Comparison of ENCODE assay signal across 7 cellular contexts in the genomic region with DNA sequence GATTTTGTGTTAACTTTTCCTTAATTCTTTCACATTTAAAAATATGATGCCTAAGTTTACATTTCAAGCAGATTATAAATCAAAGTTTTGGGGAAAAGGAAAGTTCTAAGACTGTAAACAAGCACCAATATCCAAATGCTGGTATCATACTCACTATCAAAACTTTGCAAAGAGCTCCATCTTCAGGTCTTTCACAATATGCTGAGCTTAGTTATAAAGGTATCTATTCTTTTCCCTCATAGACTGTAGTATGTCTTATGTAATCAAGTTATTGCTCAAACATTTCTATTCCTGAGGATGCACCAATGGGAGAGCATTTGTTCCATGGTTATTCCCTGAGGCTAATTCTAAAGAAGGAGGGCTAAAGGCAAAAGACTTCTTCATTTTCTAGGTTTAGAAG.
DNase-seq lines count a peak whose midpoint lies in the region; ATAC-seq and TF ChIP-seq lines count a peak whose summit lies in the region.

No MANE protein-coding gene starts in this region.

- TF ChIP-seq CTCF in chondrocyte (IDR thresholded peaks at IDR 0.05) (peak; percentile 72), type B pancreatic cell (conservative IDR thresholded peaks at IDR 0.05) (peak; percentile 60), coronary artery (IDR thresholded peaks at IDR 0.05) (no peak)

- H3K27me3 Mint-ChIP-seq in chondrocyte (ENCODE audit: low read depth): peaks cover 21% of the 10 kb centered on the region
- H3K27me3 Mint-ChIP-seq in type B pancreatic cell: peaks cover 6% of the 10 kb centered on the region

- H3K36me3 Mint-ChIP-seq in chondrocyte (ENCODE audit: low read depth) (no peaks in the 10 kb centered on the region), type B pancreatic cell (no peaks in the 10 kb centered on the region)

- H3K4me3 Mint-ChIP-seq in chondrocyte (ENCODE audit: unreplicated experiment): no peak overlapping the region
- no peak overlapping the region for H3K4me3 Mint-ChIP-seq in type B pancreatic cell

- H3K9me3 Mint-ChIP-seq in chondrocyte (ENCODE audit: low read depth) (no peaks in the 10 kb centered on the region), type B pancreatic cell (no peaks in the 10 kb centered on the region)

- H3K4me1 Mint-ChIP-seq in chondrocyte (ENCODE audit: low read depth) (no peaks in the 10 kb centered on the region), type B pancreatic cell (ENCODE audit: unreplicated experiment) (no peaks in the 10 kb centered on the region)

- DNase-seq in NCI-H2081 treated with DMSO at 0.1 percent for 48 hours (lab: John Stamatoyannopoulos, UW) (peak; percentile 8), chondrocyte (ENCODE audit: low spot score) (no peak), type B pancreatic cell (ENCODE audit: extremely low spot score, unreplicated experiment) (no peak), NCI-H524 treated with DMSO at 0.1 percent for 48 hours (lab: John Stamatoyannopoulos, UW) (no peak), coronary artery (ENCODE audit: low spot score) (no peak)

- H3K27ac Mint-ChIP-seq in chondrocyte (ENCODE audit: unreplicated experiment) (no peak overlapping the region), type B pancreatic cell (no peak overlapping the region)

- H3K27ac ChIP-seq in coronary artery: no peak overlapping the region

- no peak overlapping the region for H3K4me3 ChIP-seq in coronary artery

- ATAC-seq in GM18508 (IDR thresholded peaks at IDR 0.05; ENCODE audit: insufficient read depth, unreplicated experiment): peak; percentile 64
- ATAC-seq in HG02588 (IDR thresholded peaks at IDR 0.05; ENCODE audit: unreplicated experiment): peak; percentile 77
